Comparison of ENCODE assay signal across 9 cellular contexts in the genomic region with DNA sequence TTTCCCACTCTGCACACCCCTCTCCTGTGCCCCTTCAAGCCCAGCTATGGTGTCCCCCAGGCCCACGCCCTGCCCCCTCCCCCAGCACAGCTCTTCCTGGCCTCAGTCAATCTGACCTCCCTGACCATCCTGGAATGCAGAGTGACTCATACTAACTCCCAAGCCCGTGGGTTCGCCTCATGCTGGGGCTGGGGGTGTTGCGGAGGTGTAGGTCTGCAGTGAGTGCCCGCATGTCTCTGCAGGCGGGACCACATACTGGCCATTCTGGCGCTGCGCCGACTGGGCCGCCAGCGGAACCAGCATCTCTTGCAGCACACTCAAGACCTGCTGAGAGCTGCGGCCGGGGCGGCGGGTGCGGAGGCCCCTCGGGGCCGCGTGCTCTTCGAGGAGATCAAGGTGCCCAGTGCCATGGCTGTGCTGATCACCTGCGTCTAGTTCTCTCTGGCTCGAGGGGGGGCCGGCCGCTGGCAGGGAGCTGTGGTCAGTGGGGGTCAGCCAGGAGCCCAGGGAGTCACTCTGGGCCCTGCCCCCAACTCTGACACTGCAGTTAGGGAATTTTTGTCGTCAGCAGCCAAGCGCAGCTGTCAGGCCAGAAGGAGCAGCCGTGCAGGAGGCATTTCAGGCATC. TPM values are rescaled to one million over a fixed set of nuclear protein-coding genes. Genes with fewer than 3 reads are reported as not detected.
DNase-seq lines count a peak whose midpoint lies in the region; ATAC-seq and TF ChIP-seq lines count a peak whose summit lies in the region.
"Had no signal": no experiment of that assay in that cellular context is flagged by ENCODE, and none has a peak within 500 bp of the region (broad histone marks: within the 10 kb centered on the region; RNA-seq: fewer than 3 reads in every experiment).

No MANE protein-coding gene starts in this region.

- no peak overlapping the region for H3K4me3 ChIP-seq in upper lobe of right lung

- H3K36me3 ChIP-seq in upper lobe of right lung, result no peaks in the 10 kb centered on the region

- H3K27me3 ChIP-seq in upper lobe of right lung, result no peaks in the 10 kb centered on the region

- H3K27ac ChIP-seq in upper lobe of right lung, result peak overlapping the region; percentile 73
- H3K27ac ChIP-seq: epithelial cell of prostate had no signal

- H3K4me1 ChIP-seq in upper lobe of right lung, result peaks cover 37% of the 10 kb centered on the region

- peak; percentile 67 for ATAC-seq in left ventricle myocardium superior
- ATAC-seq in upper lobe of right lung, result no peak
- ATAC-seq: stimulated activated effector memory CD8-positive, alpha-beta T cell treated with anti-CD3 and anti-CD28 coated beads, Interleukin-12 subunit alpha, Interleukin-12 subunit beta, amount 100 ng/mL, for 72 hours had no signal

- DNase-seq in NCI-H524 (lab: John Stamatoyannopoulos, UW), result peak; percentile 66 to 76
- no peak for DNase-seq in NCI-H524 treated with DMSO at 0.1 percent for 48 hours (lab: John Stamatoyannopoulos, UW)
- peak; percentile 65 for DNase-seq in left ventricle myocardium superior
- no peak for DNase-seq in upper lobe of right lung
- no peak for DNase-seq in posterior vena cava (ENCODE audit: low spot score)
- DNase-seq in OCI-M1 (lab: John Stamatoyannopoulos, UW), result no peak

- no peak for TF ChIP-seq CTCF in upper lobe of right lung (IDR thresholded peaks at IDR 0.05)

- no peaks in the 10 kb centered on the region for H3K9me3 ChIP-seq in upper lobe of right lung

- intact Hi-C loops in left ventricle myocardium superior (cut with micrococcal nuclease), result loop anchor here (10.0 kb wide), 1 partner anchor 75 kb away; no protein-coding TSS in a partner anchor
- intact Hi-C loops in upper lobe of right lung (cut with DNase I), result loop anchor here (10.0 kb wide), 2 partner anchors 75 to 185 kb away; no protein-coding TSS in a partner anchor
- intact Hi-C loops in posterior vena cava (cut with DNase I), result loop anchor here (5.0 kb wide), 2 partner anchors 67 to 182 kb away; no protein-coding TSS in a partner anchor

RNA-seq across cellular contexts. Expression of gene TNFAIP2, which starts 13.4 kb away (rescaled TPM):
- total RNA-seq in left ventricle myocardium superior (50.5 TPM), upper lobe of right lung (158 TPM), posterior vena cava (100 to 1,000 TPM in 1 of 2 donors, 10 to 100 TPM in 1; 71.4 to 112 TPM)

RNA-seq across cellular contexts. Expression of gene EXOC3L4, which starts 15.4 kb away (rescaled TPM):
- 0.42 TPM for total RNA-seq in left ventricle myocardium superior
- 4.2 TPM for total RNA-seq in upper lobe of right lung
- total RNA-seq in posterior vena cava, result 1 to 10 TPM; 1.0 to 2.5 TPM
- total RNA-seq: T-helper 1 cell treated with Interleukin-12 subunit alpha and Interleukin-12 subunit beta and Interleukin-4 antibody, amounts not matched to agents 30 ng/mL and 1 ng/mL, for 36 hours had no signal

RNA-seq across cellular contexts. Expression of gene LBHD2, which starts 25.9 kb away (rescaled TPM):
- total RNA-seq in left ventricle myocardium superior, result not detected
- not detected for total RNA-seq in upper lobe of right lung
- not detected for total RNA-seq in posterior vena cava
- total RNA-seq: T-helper 1 cell treated with Interleukin-12 subunit alpha and Interleukin-12 subunit beta and Interleukin-4 antibody, amounts not matched to agents 30 ng/mL and 1 ng/mL, for 36 hours had no signal

RNA-seq across cellular contexts. Expression of gene CDC42BPB, which starts 52.6 kb away (rescaled TPM):
- total RNA-seq in left ventricle myocardium superior, result 75.1 TPM
- 102 TPM for total RNA-seq in upper lobe of right lung
- 10 to 100 TPM; 81.1 to 89.3 TPM for total RNA-seq in posterior vena cava

Comparison
In these comparisons a context has a peak if more than half of its experiments do, and no peak if none do; other contexts are left out.
1. DNase-seq: peak in NCI-H524 (2 of 2) and left ventricle myocardium superior (single experiment); none in NCI-H524 treated with DMSO at 0.1 percent for 48 hours (single experiment), upper lobe of right lung (single experiment), posterior vena cava (single experiment) and OCI-M1 (single experiment).